ENCODE assay signal across 9 cellular contexts in genomic region chr18:8084160-8084559, GRCh38.
A peak's percentile ranks its signal among the peaks of the same experiment; 100 is the strongest.
DNase-seq lines count a peak whose midpoint lies in the region; ATAC-seq, FAIRE-seq and TF ChIP-seq lines count a peak whose summit lies in the region.
"Had no signal": no experiment of that assay in that cellular context is flagged by ENCODE, and none has a peak within 500 bp of the region (broad histone marks: within the 10 kb centered on the region; RNA-seq: fewer than 3 reads in every experiment).

No MANE protein-coding gene starts in this region.

- H3K36me3 Mint-ChIP-seq in astrocyte (ENCODE audit: low read depth, unreplicated experiment): peaks cover 6% of the 10 kb centered on the region

- H2AFZ ChIP-seq in DND-41 (ENCODE audit: low read depth, low read length) (no peak overlapping the region), Karpas-422 (ENCODE audit: low read length) (no peak overlapping the region), astrocyte (ENCODE audit: low read depth, low read length) (no peak overlapping the region)

- no peaks in the 10 kb centered on the region for H3K9me3 Mint-ChIP-seq in astrocyte (ENCODE audit: unreplicated experiment)

- H3K27ac ChIP-seq in DND-41 (ENCODE audit: low read length) (no peak overlapping the region), Karpas-422 (ENCODE audit: low read length) (no peak overlapping the region), astrocyte (ENCODE audit: low read depth, low read length) (no peak overlapping the region)
- H3K27ac ChIP-seq: SK-N-MC had no signal

- no peak overlapping the region for H3K4me3 Mint-ChIP-seq in astrocyte (ENCODE audit: unreplicated experiment)

- H3K79me2 ChIP-seq in DND-41 (ENCODE audit: insufficient read depth, low read length) (no peaks in the 10 kb centered on the region), Karpas-422 (ENCODE audit: low read length) (no peaks in the 10 kb centered on the region), astrocyte (ENCODE audit: insufficient read depth, low read length) (no peaks in the 10 kb centered on the region)

- H3K27me3 Mint-ChIP-seq in astrocyte (ENCODE audit: low read depth, unreplicated experiment): no peaks in the 10 kb centered on the region

- ATAC-seq in DND-41 (ENCODE audit: insufficient read depth, low read depth) (no peak), HG03025 (IDR thresholded peaks at IDR 0.05; ENCODE audit: low FRiP score, unreplicated experiment) (no peak)

- H3K36me3 ChIP-seq in DND-41 (ENCODE audit: insufficient read depth, low read length) (no peaks in the 10 kb centered on the region), Karpas-422 (ENCODE audit: insufficient read depth, low read length) (no peaks in the 10 kb centered on the region), astrocyte (ENCODE audit: insufficient read depth, low read length) (no peaks in the 10 kb centered on the region)

- no peak overlapping the region for H3K4me2 ChIP-seq in DND-41 (ENCODE audit: insufficient read depth, low read length)
- no peak overlapping the region for H3K4me2 ChIP-seq in Karpas-422 (ENCODE audit: low read depth, low read length, poor library complexity, severe bottlenecking)
- no peak overlapping the region for H3K4me2 ChIP-seq in astrocyte (ENCODE audit: low read length)

- H3K9ac ChIP-seq in DND-41 (ENCODE audit: low read depth, low read length) (no peak overlapping the region), Karpas-422 (ENCODE audit: low read length) (no peak overlapping the region), astrocyte (ENCODE audit: low read length) (no peak overlapping the region)

- TF ChIP-seq CTCF in DND-41 (IDR thresholded peaks at IDR 0.05; ENCODE audit: borderline replicate concordance, extremely low read depth, low read length, poor library complexity, severe bottlenecking) (peak; percentile 43), astrocyte (IDR thresholded peaks at IDR 0.05; ENCODE audit: insufficient read depth, low read depth, low read length) (peak; percentile 64)

- H3K9me3 ChIP-seq in DND-41 (ENCODE audit: insufficient read depth, low read length, severe bottlenecking) (no peaks in the 10 kb centered on the region), Karpas-422 (ENCODE audit: low read length) (no peaks in the 10 kb centered on the region), astrocyte (ENCODE audit: insufficient read depth, low read depth, low read length) (no peaks in the 10 kb centered on the region)

- H3K4me3 ChIP-seq in DND-41 (ENCODE audit: low read depth in 1 of 2, low read length in 2 of 2) (no peak overlapping the region), Karpas-422 (ENCODE audit: low read length) (no peak overlapping the region), astrocyte (ENCODE audit: insufficient read depth, low read depth, low read length) (no peak overlapping the region)
- H3K4me3 ChIP-seq: SK-N-MC had no signal

- no peak overlapping the region for H3K27ac Mint-ChIP-seq in astrocyte (ENCODE audit: unreplicated experiment)

- H3K27me3 ChIP-seq in DND-41 (ENCODE audit: insufficient read depth, low read length, poor library complexity) (no peaks in the 10 kb centered on the region), Karpas-422 (ENCODE audit: low read length) (no peaks in the 10 kb centered on the region), astrocyte (ENCODE audit: insufficient read depth, low read length) (no peaks in the 10 kb centered on the region)

- H3K4me1 ChIP-seq in DND-41 (ENCODE audit: insufficient read depth, low read length): no peaks in the 10 kb centered on the region
- H3K4me1 ChIP-seq in Karpas-422 (ENCODE audit: low read length): no peaks in the 10 kb centered on the region
- H3K4me1 ChIP-seq in astrocyte (ENCODE audit: insufficient read depth, low read length): no peaks in the 10 kb centered on the region

- H3K9me2 ChIP-seq in Karpas-422 (replicated peaks; ENCODE audit: insufficient read depth, low read length): no peaks in the 10 kb centered on the region

- no peak for FAIRE-seq in astrocyte (lab: Jason Lieb, UNC)

- DNase-seq in DND-41: no peak
- DNase-seq in Karpas-422: peak; percentile 78
- DNase-seq in astrocyte (ENCODE audit: low read depth): peak; percentile 19
- peak; percentile 75 for DNase-seq in islet precursor cell
- no peak for DNase-seq in DMS79 (lab: John Stamatoyannopoulos, UW)
- no peak for DNase-seq in activated CD8-positive, alpha-beta memory T cell treated with anti-CD3 and anti-CD28 coated beads, Interleukin-2, amount 50 U/mL, for 48 hours
- DNase-seq in activated gamma-delta T cell (lab: John Stamatoyannopoulos, UW): no peak

- no peaks in the 10 kb centered on the region for H4K20me1 ChIP-seq in DND-41 (ENCODE audit: insufficient read depth, low read length)
- no peaks in the 10 kb centered on the region for H4K20me1 ChIP-seq in Karpas-422 (ENCODE audit: insufficient read depth, low read depth, low read length)
- no peaks in the 10 kb centered on the region for H4K20me1 ChIP-seq in astrocyte (ENCODE audit: insufficient read depth, low read length)

- H3K4me1 Mint-ChIP-seq in astrocyte (ENCODE audit: low read depth, unreplicated experiment): peaks cover 13% of the 10 kb centered on the region

Comparison
In these comparisons a context has a peak if more than half of its experiments do, and no peak if none do; other contexts are left out.
1. DNase-seq: peak in Karpas-422 (single experiment), astrocyte (single experiment) and islet precursor cell (single experiment); none in DND-41 (single experiment), DMS79 (single experiment), activated CD8-positive, alpha-beta memory T cell treated with anti-CD3 and anti-CD28 coated beads, Interleukin-2, amount 50 U/mL, for 48 hours (single experiment) and activated gamma-delta T cell (single experiment).